Comparison of ENCODE assay signal across 22 cellular contexts in genomic region chr10:58981051-58981450, GRCh38.
"Had no signal": no experiment of that assay in that cellular context is flagged by ENCODE, and none has a peak within 500 bp of the region (broad histone marks: within the 10 kb centered on the region; RNA-seq: fewer than 3 reads in every experiment).

No MANE protein-coding gene starts in this region.

- H3K4me3 Mint-ChIP-seq: activated CD4-positive, alpha-beta T cell treated with anti-CD3 and anti-CD28 coated beads, Interleukin-2, amount 10 ng/mL, durations not matched to agents 24 days and 14 days; activated CD8-positive, alpha-beta memory T cell treated with anti-CD3 and anti-CD28 coated beads, Interleukin-2, amount 10 ng/mL, durations not matched to agents 7 days and 5 days; activated CD8-positive, alpha-beta T cell treated with anti-CD3 and anti-CD28 coated beads for 36 hours; activated naive CD4-positive, alpha-beta T cell treated with anti-CD3 and anti-CD28 coated beads, Interleukin-2, amount 50 U/mL, for 24 hours; activated T-helper 1 cell treated with anti-CD3 and anti-CD28 coated beads, Interleukin-12 subunit alpha, Interleukin-12 subunit beta, Interleukin-2, Interleukin-4 antibody, amounts not matched to agents 30 ng/mL and 10 ng/mL and 1 ng/mL, durations not matched to agents 14 hours and 24 hours and 36 hours; naive thymus-derived CD4-positive, alpha-beta T cell; stimulated activated naive B cell treated with anti-CD40 and anti-IgM and Interleukin-4, amounts not matched to agents 10 μg/mL and 1 μg/mL and 100 μg/mL, for 72 hours had no signal

- H3K4me3 ChIP-seq: body of pancreas, esophagus squamous epithelium, lower lobe of right lung, sigmoid colon, smooth muscle cell, transverse colon had no signal

- H3K4me1 Mint-ChIP-seq: activated CD4-positive, alpha-beta T cell treated with anti-CD3 and anti-CD28 coated beads, Interleukin-2, amount 10 ng/mL, durations not matched to agents 24 days and 14 days; activated CD8-positive, alpha-beta memory T cell treated with anti-CD3 and anti-CD28 coated beads, Interleukin-2, amount 10 ng/mL, durations not matched to agents 7 days and 5 days; activated naive CD4-positive, alpha-beta T cell treated with anti-CD3 and anti-CD28 coated beads, Interleukin-2, amount 50 U/mL, for 24 hours; naive thymus-derived CD4-positive, alpha-beta T cell; stimulated activated naive B cell treated with anti-CD40 and anti-IgM and Interleukin-4, amounts not matched to agents 10 μg/mL and 1 μg/mL and 100 μg/mL, for 72 hours had no signal

- ATAC-seq: activated CD4-positive, CD25-positive, alpha-beta regulatory T cell treated with anti-CD3 and anti-CD28 coated beads, Interleukin-2, amount 50 U/mL, for 24 hours; activated CD8-positive, alpha-beta memory T cell treated with anti-CD3 and anti-CD28 coated beads, Interleukin-2, amount 10 ng/mL, durations not matched to agents 7 days and 5 days; activated CD8-positive, alpha-beta T cell treated with anti-CD3 and anti-CD28 coated beads for 36 hours; body of pancreas; left lobe of liver; lower lobe of right lung; naive thymus-derived CD4-positive, alpha-beta T cell; stimulated activated naive B cell treated with anti-CD40 and anti-IgM and Interleukin-4, amounts not matched to agents 10 μg/mL and 1 μg/mL and 100 μg/mL, for 72 hours had no signal

- H3K27ac Mint-ChIP-seq: activated CD4-positive, alpha-beta T cell treated with anti-CD3 and anti-CD28 coated beads, Interleukin-2, amount 10 ng/mL, durations not matched to agents 24 days and 14 days; activated CD8-positive, alpha-beta memory T cell treated with anti-CD3 and anti-CD28 coated beads, Interleukin-2, amount 10 ng/mL, durations not matched to agents 7 days and 5 days; activated CD8-positive, alpha-beta T cell treated with anti-CD3 and anti-CD28 coated beads for 36 hours; activated naive CD4-positive, alpha-beta T cell treated with anti-CD3 and anti-CD28 coated beads, Interleukin-2, amount 50 U/mL, for 24 hours; activated T-helper 1 cell treated with anti-CD3 and anti-CD28 coated beads, Interleukin-12 subunit alpha, Interleukin-12 subunit beta, Interleukin-2, Interleukin-4 antibody, amounts not matched to agents 30 ng/mL and 10 ng/mL and 1 ng/mL, durations not matched to agents 14 hours and 24 hours and 36 hours; naive thymus-derived CD4-positive, alpha-beta T cell; stimulated activated naive B cell treated with anti-CD40 and anti-IgM and Interleukin-4, amounts not matched to agents 10 μg/mL and 1 μg/mL and 100 μg/mL, for 72 hours had no signal

- H3K27me3 ChIP-seq: body of pancreas, esophagus squamous epithelium, sigmoid colon, transverse colon had no signal

- H3K36me3 ChIP-seq: esophagus squamous epithelium, lower lobe of right lung, sigmoid colon, transverse colon had no signal

- H3K4me1 ChIP-seq: body of pancreas, esophagus squamous epithelium, lower lobe of right lung, sigmoid colon, transverse colon had no signal

- H3K9me3 Mint-ChIP-seq: activated CD4-positive, alpha-beta T cell treated with anti-CD3 and anti-CD28 coated beads, Interleukin-2, amount 10 ng/mL, durations not matched to agents 24 days and 14 days; activated CD8-positive, alpha-beta T cell treated with anti-CD3 and anti-CD28 coated beads for 36 hours; activated naive CD4-positive, alpha-beta T cell treated with anti-CD3 and anti-CD28 coated beads, Interleukin-2, amount 50 U/mL, for 24 hours; activated T-helper 1 cell treated with anti-CD3 and anti-CD28 coated beads, Interleukin-12 subunit alpha, Interleukin-12 subunit beta, Interleukin-2, Interleukin-4 antibody, amounts not matched to agents 30 ng/mL and 10 ng/mL and 1 ng/mL, durations not matched to agents 14 hours and 24 hours and 36 hours; stimulated activated naive B cell treated with anti-CD40 and anti-IgM and Interleukin-4, amounts not matched to agents 10 μg/mL and 1 μg/mL and 100 μg/mL, for 72 hours had no signal

- H3K36me3 Mint-ChIP-seq: activated CD8-positive, alpha-beta memory T cell treated with anti-CD3 and anti-CD28 coated beads, Interleukin-2, amount 10 ng/mL, durations not matched to agents 7 days and 5 days; activated naive CD4-positive, alpha-beta T cell treated with anti-CD3 and anti-CD28 coated beads, Interleukin-2, amount 50 U/mL, for 24 hours; naive thymus-derived CD4-positive, alpha-beta T cell; stimulated activated naive B cell treated with anti-CD40 and anti-IgM and Interleukin-4, amounts not matched to agents 10 μg/mL and 1 μg/mL and 100 μg/mL, for 72 hours had no signal

- DNase-seq: activated CD4-positive, alpha-beta T cell treated with anti-CD3 and anti-CD28 coated beads, Interleukin-2, amount 10 ng/mL, durations not matched to agents 24 days and 14 days; activated CD8-positive, alpha-beta memory T cell treated with anti-CD3 and anti-CD28 coated beads, Interleukin-2, amount 10 ng/mL, durations not matched to agents 7 days and 5 days; activated CD8-positive, alpha-beta T cell treated with anti-CD3 and anti-CD28 coated beads for 36 hours; activated gamma-delta T cell treated with Interleukin-2 at 50 U/mL for 16 hours; activated T-cell treated with anti-CD3 and anti-CD28 coated beads for 4 hours; anterior cingulate cortex; body of pancreas; central memory CD4-positive, alpha-beta T cell; effector memory CD4-positive, alpha-beta T cell; esophagus squamous epithelium; lower lobe of right lung; naive thymus-derived CD4-positive, alpha-beta T cell; sigmoid colon; stimulated activated CD4-positive, alpha-beta T cell treated with anti-CD3 and anti-CD28 coated beads, Interleukin-2, amount 100 ng/mL, for 48 hours; stimulated activated CD8-positive, alpha-beta memory T cell treated with anti-CD3 and anti-CD28 coated beads, Interleukin-4, amount 100 ng/mL, for 48 hours; stimulated activated naive B cell treated with anti-CD40 and anti-IgM and Interleukin-4, amounts not matched to agents 10 μg/mL and 1 μg/mL and 100 μg/mL, for 72 hours; transverse colon had no signal

- H3K9me3 ChIP-seq: body of pancreas, esophagus squamous epithelium, lower lobe of right lung, sigmoid colon, transverse colon had no signal

- H3K27me3 Mint-ChIP-seq: activated CD4-positive, alpha-beta T cell treated with anti-CD3 and anti-CD28 coated beads, Interleukin-2, amount 10 ng/mL, durations not matched to agents 24 days and 14 days; activated CD8-positive, alpha-beta memory T cell treated with anti-CD3 and anti-CD28 coated beads, Interleukin-2, amount 10 ng/mL, durations not matched to agents 7 days and 5 days; activated naive CD4-positive, alpha-beta T cell treated with anti-CD3 and anti-CD28 coated beads, Interleukin-2, amount 50 U/mL, for 24 hours had no signal

- H3K27ac ChIP-seq: body of pancreas, esophagus squamous epithelium, lower lobe of right lung, sigmoid colon, transverse colon had no signal
